Comparison of ENCODE assay signal across 9 cellular contexts in genomic region chr2:55311444-55311870, GRCh38. TPM values are rescaled to one million over a fixed set of nuclear protein-coding genes. Genes with fewer than 3 reads are reported as not detected.
A peak's percentile ranks its signal among the peaks of the same experiment; 100 is the strongest.
DNase-seq lines count a peak whose midpoint lies in the region; ATAC-seq lines count a peak whose summit lies in the region.
"Had no signal": no experiment of that assay in that cellular context is flagged by ENCODE, and none has a peak within 500 bp of the region (broad histone marks: within the 10 kb centered on the region; RNA-seq: fewer than 3 reads in every experiment).

No MANE protein-coding gene starts in this region.

- intact Hi-C loops in activated T-helper 1 cell treated with anti-CD3 and anti-CD28 coated beads, Interleukin-12 subunit alpha, Interleukin-12 subunit beta, Interleukin-2, Interleukin-4 antibody, amounts not matched to agents 30 ng/mL and 10 ng/mL and 1 ng/mL, durations not matched to agents 14 hours and 24 hours and 36 hours (cut with micrococcal nuclease) = loop anchor here (1.0 to 5.0 kb wide), 8 partner anchors 9 to 629 kb away; partner anchors contain the start of genes CFAP36 and MTIF2

- no peaks in the 10 kb centered on the region for H3K9me3 Mint-ChIP-seq in activated T-helper 1 cell treated with anti-CD3 and anti-CD28 coated beads, Interleukin-12 subunit alpha, Interleukin-12 subunit beta, Interleukin-2, Interleukin-4 antibody, amounts not matched to agents 30 ng/mL and 10 ng/mL and 1 ng/mL, durations not matched to agents 14 hours and 24 hours and 36 hours
- H3K9me3 Mint-ChIP-seq: naive thymus-derived CD8-positive, alpha-beta T cell had no signal

- H3K27ac Mint-ChIP-seq in activated T-helper 1 cell treated with anti-CD3 and anti-CD28 coated beads, Interleukin-12 subunit alpha, Interleukin-12 subunit beta, Interleukin-2, Interleukin-4 antibody, amounts not matched to agents 30 ng/mL and 10 ng/mL and 1 ng/mL, durations not matched to agents 14 hours and 24 hours and 36 hours = peak overlapping the region; percentile 57
- H3K27ac Mint-ChIP-seq: naive thymus-derived CD8-positive, alpha-beta T cell had no signal

- no peaks in the 10 kb centered on the region for H3K27me3 Mint-ChIP-seq in activated T-helper 1 cell treated with anti-CD3 and anti-CD28 coated beads, Interleukin-12 subunit alpha, Interleukin-12 subunit beta, Interleukin-2, Interleukin-4 antibody, amounts not matched to agents 30 ng/mL and 10 ng/mL and 1 ng/mL, durations not matched to agents 14 hours and 24 hours and 36 hours (ENCODE audit: insufficient read depth)
- H3K27me3 Mint-ChIP-seq: naive thymus-derived CD8-positive, alpha-beta T cell had no signal

- H3K4me3 Mint-ChIP-seq in activated T-helper 1 cell treated with anti-CD3 and anti-CD28 coated beads, Interleukin-12 subunit alpha, Interleukin-12 subunit beta, Interleukin-2, Interleukin-4 antibody, amounts not matched to agents 30 ng/mL and 10 ng/mL and 1 ng/mL, durations not matched to agents 14 hours and 24 hours and 36 hours = no peak overlapping the region
- H3K4me3 Mint-ChIP-seq: naive thymus-derived CD8-positive, alpha-beta T cell had no signal

- H3K4me1 Mint-ChIP-seq in activated T-helper 1 cell treated with anti-CD3 and anti-CD28 coated beads, Interleukin-12 subunit alpha, Interleukin-12 subunit beta, Interleukin-2, Interleukin-4 antibody, amounts not matched to agents 30 ng/mL and 10 ng/mL and 1 ng/mL, durations not matched to agents 14 hours and 24 hours and 36 hours (ENCODE audit: low read depth) = peaks cover 22% of the 10 kb centered on the region
- H3K4me1 Mint-ChIP-seq: naive thymus-derived CD8-positive, alpha-beta T cell had no signal

- no peak overlapping the region for H3K4me3 ChIP-seq in skeletal muscle cell (ENCODE audit: low read depth, low read length)

- peak; percentile 95 for ATAC-seq in GM19395 (IDR thresholded peaks at IDR 0.05; ENCODE audit: unreplicated experiment)
- ATAC-seq in HG03280 (IDR thresholded peaks at IDR 0.05; ENCODE audit: unreplicated experiment) = peak; percentile 81

- peaks cover 2% of the 10 kb centered on the region for H3K36me3 Mint-ChIP-seq in activated T-helper 1 cell treated with anti-CD3 and anti-CD28 coated beads, Interleukin-12 subunit alpha, Interleukin-12 subunit beta, Interleukin-2, Interleukin-4 antibody, amounts not matched to agents 30 ng/mL and 10 ng/mL and 1 ng/mL, durations not matched to agents 14 hours and 24 hours and 36 hours (ENCODE audit: low read depth)

- DNase-seq in D341Med (ENCODE audit: low spot score) (peak; percentile 14), skeletal muscle cell (ENCODE audit: low read depth) (peak; percentile 31), UCSD-AML1 (lab: John Stamatoyannopoulos, UW; ENCODE audit: unreplicated experiment) (no peak), nucleus accumbens (lab: John Stamatoyannopoulos, UW) (no peak), Ammon's horn (ENCODE audit: low spot score) (no peak)
- no peak for DNase-seq in activated T-helper 1 cell treated with anti-CD3 and anti-CD28 coated beads, Interleukin-12 subunit alpha, Interleukin-12 subunit beta, Interleukin-2, Interleukin-4 antibody, amounts not matched to agents 30 ng/mL and 10 ng/mL and 1 ng/mL, durations not matched to agents 14 hours and 24 hours and 36 hours (ENCODE audit: low spot score)
- DNase-seq: naive thymus-derived CD8-positive, alpha-beta T cell had no signal

RNA-seq across cellular contexts. Expression of gene MTIF2, which starts 42.4 kb away (rescaled TPM):
- 42.3 and 44.1 TPM in 2 replicates for total RNA-seq in activated T-helper 1 cell treated with anti-CD3 and anti-CD28 coated beads, Interleukin-12 subunit alpha, Interleukin-12 subunit beta, Interleukin-2, Interleukin-4 antibody, amounts not matched to agents 30 ng/mL and 10 ng/mL and 1 ng/mL, durations not matched to agents 14 hours and 24 hours and 36 hours

Comparison
In these comparisons a context has a peak if more than half of its experiments do, and no peak if none do; other contexts are left out.
1. DNase-seq: peak in D341Med (single experiment) and skeletal muscle cell (single experiment); none in activated T-helper 1 cell treated with anti-CD3 and anti-CD28 coated beads, Interleukin-12 subunit alpha, Interleukin-12 subunit beta, Interleukin-2, Interleukin-4 antibody, amounts not matched to agents 30 ng/mL and 10 ng/mL and 1 ng/mL, durations not matched to agents 14 hours and 24 hours and 36 hours (single experiment), UCSD-AML1 (single experiment), nucleus accumbens (0 of 56) and Ammon's horn (single experiment).